13 cellular contexts compared by ENCODE assay signal in genomic region chr10:80165173-80165572, GRCh38. TPM values are rescaled to one million over a fixed set of nuclear protein-coding genes. Genes with fewer than 3 reads are reported as not detected.
DNase-seq lines count a peak whose midpoint lies in the region; ATAC-seq and TF ChIP-seq lines count a peak whose summit lies in the region.
"Had no signal": no experiment of that assay in that cellular context is flagged by ENCODE, and none has a peak within 500 bp of the region (broad histone marks: within the 10 kb centered on the region; RNA-seq: fewer than 3 reads in every experiment).

No MANE protein-coding gene starts in this region.

- H3K4me2 ChIP-seq in BLaER1 treated with 17β-estradiol and CSF1 and Interleukin-3, amounts not matched to agents 10 nM and 100 nM: peak overlapping the region in 10 of 11 experiments; percentile 66 to 93 (median 82); a peak in 19 of 22 replicates
- H3K4me2 ChIP-seq: KMS-11 had no signal

- H4K20me1 ChIP-seq in BLaER1 treated with 17β-estradiol and CSF1 and Interleukin-3, amounts not matched to agents 10 nM and 100 nM: peaks cover 0 to 55% (median 38%) of the 10 kb centered on the region in 11 experiments; a peak in 16 of 22 replicates

- CTCF ChIA-PET in Panc1 (lab: Charles Lee): no interaction called here

- WGBS in sigmoid colon, 2 donors: 91 to 95% methylated on average over 7 of the region's 7 CpGs

- H3K9me3 ChIP-seq in BLaER1 treated with 17β-estradiol and CSF1 and Interleukin-3, amounts not matched to agents 10 nM and 100 nM (replicated peaks in 1 of 11): no peaks in the 10 kb centered on the region
- no peaks in the 10 kb centered on the region for H3K9me3 ChIP-seq in Panc1 (ENCODE audit: control insufficient read depth, insufficient read depth, low read depth, low read length)
- H3K9me3 ChIP-seq in sigmoid colon: no peaks in the 10 kb centered on the region

- TF ChIP-seq POLR2A in sigmoid colon (IDR thresholded peaks at IDR 0.05): no peak

- TF ChIP-seq CTCF in Panc1 (IDR thresholded peaks at IDR 0.05): no peak
- TF ChIP-seq CTCF in sigmoid colon (IDR thresholded peaks at IDR 0.05): no peak

- no peaks in the 10 kb centered on the region for H3K27me3 Mint-ChIP-seq in T-helper 2 cell treated with Interferon-gamma antibody and Interleukin-4, amounts not matched to agents 5 μg/mL and 100 μg/mL, for 36 hours (ENCODE audit: low read depth)

- peaks cover 45 to 100% (median 71%) of the 10 kb centered on the region in 10 experiments for H3K4me1 ChIP-seq in BLaER1 treated with 17β-estradiol and CSF1 and Interleukin-3, amounts not matched to agents 10 nM and 100 nM
- H3K4me1 ChIP-seq in Panc1 (ENCODE audit: control insufficient read depth, insufficient read depth, low read length) (peaks cover 11% of the 10 kb centered on the region), sigmoid colon (peaks cover 0 to 54% (median 38%) of the 10 kb centered on the region in 4 donors)

- peak overlapping the region in 7 of 11 experiments; percentile 30 to 79 (median 70); a peak in 13 of 22 replicates for H3K9ac ChIP-seq in BLaER1 treated with 17β-estradiol and CSF1 and Interleukin-3, amounts not matched to agents 10 nM and 100 nM
- H3K9ac ChIP-seq: KMS-11 had no signal

- peak; percentile 70 for ATAC-seq in Panc1
- peak; percentile 82 for ATAC-seq in esophagus mucosa
- ATAC-seq in HG03108 (IDR thresholded peaks at IDR 0.05; ENCODE audit: unreplicated experiment): no peak

- no peak overlapping the region for H3K4me3 Mint-ChIP-seq in T-helper 2 cell treated with Interferon-gamma antibody and Interleukin-4, amounts not matched to agents 5 μg/mL and 100 μg/mL, for 36 hours

- no TSS peak for BruUV-seq in Panc1 (replicated peaks; lab: Mats Ljungman, UMichigan)

- in situ Hi-C loops in Panc1 (cut with HindIII; ENCODE audit: low pct_unique_long_range_greater_than_20kb, low sequenced_read_pairs): no loop called here

- H3K36me3 ChIP-seq in BLaER1 treated with 17β-estradiol and CSF1 and Interleukin-3, amounts not matched to agents 10 nM and 100 nM: peaks cover 35 to 80% (median 69%) of the 10 kb centered on the region in 11 experiments; a peak in 21 of 22 replicates
- H3K36me3 ChIP-seq in Panc1 (ENCODE audit: control insufficient read depth, insufficient read depth, low read length): no peaks in the 10 kb centered on the region
- peaks cover 0 to 76% (median 37%) of the 10 kb centered on the region in 4 donors for H3K36me3 ChIP-seq in sigmoid colon

- no peaks in the 10 kb centered on the region for H3K9me3 Mint-ChIP-seq in T-helper 2 cell treated with Interferon-gamma antibody and Interleukin-4, amounts not matched to agents 5 μg/mL and 100 μg/mL, for 36 hours

- H3K4me1 Mint-ChIP-seq in T-helper 2 cell treated with Interferon-gamma antibody and Interleukin-4, amounts not matched to agents 5 μg/mL and 100 μg/mL, for 36 hours (ENCODE audit: low read depth): peaks cover 5% of the 10 kb centered on the region

- H3K36me3 Mint-ChIP-seq in T-helper 2 cell treated with Interferon-gamma antibody and Interleukin-4, amounts not matched to agents 5 μg/mL and 100 μg/mL, for 36 hours (ENCODE audit: low read depth): peaks cover 52% of the 10 kb centered on the region

- DNase-seq in Panc1 (ENCODE audit: low read depth, low spot score) (no peak), sigmoid colon (peak; percentile 59), hypothalamus (lab: John Stamatoyannopoulos, UW) (no peak), NCI-H1436 (lab: John Stamatoyannopoulos, UW) (no peak)
- no peak for DNase-seq in T-helper 2 cell treated with Interferon-gamma antibody and Interleukin-4, amounts not matched to agents 5 μg/mL and 100 μg/mL, for 36 hours (ENCODE audit: low spot score)
- DNase-seq: activated gamma-delta T cell, GDM1, NCI-H748 treated with DMSO at 0.1 percent for 48 hours had no signal

- POLR2A ChIA-PET in Panc1 (lab: Charles Lee): no interaction called here

- H3K4me3 ChIP-seq in BLaER1 treated with 17β-estradiol and CSF1 and Interleukin-3, amounts not matched to agents 10 nM and 100 nM: no peak overlapping the region; a peak in 1 of 20 replicates
- H3K4me3 ChIP-seq in Panc1 (ENCODE audit: low read depth in 2 of 2, low read length in 2 of 2) (no peak overlapping the region), sigmoid colon (no peak overlapping the region)

- no peak for TF ChIP-seq EP300 in sigmoid colon (IDR thresholded peaks at IDR 0.05)

- peak overlapping the region; percentile 62 to 93 (median 87) for H3K27ac ChIP-seq in BLaER1 treated with 17β-estradiol and CSF1 and Interleukin-3, amounts not matched to agents 10 nM and 100 nM
- H3K27ac ChIP-seq in Panc1 (ENCODE audit: low read length): no peak overlapping the region
- peak overlapping the region in 3 of 4 donors; percentile 23 to 69 (median 35) for H3K27ac ChIP-seq in sigmoid colon
- H3K27ac ChIP-seq: KMS-11 had no signal

- H3K27me3 ChIP-seq in BLaER1 treated with 17β-estradiol and CSF1 and Interleukin-3, amounts not matched to agents 10 nM and 100 nM: no peaks in the 10 kb centered on the region
- no peaks in the 10 kb centered on the region for H3K27me3 ChIP-seq in Panc1 (ENCODE audit: control insufficient read depth, insufficient read depth, low read length)
- H3K27me3 ChIP-seq in sigmoid colon: no peaks in the 10 kb centered on the region

- no peak overlapping the region for H3K27ac Mint-ChIP-seq in T-helper 2 cell treated with Interferon-gamma antibody and Interleukin-4, amounts not matched to agents 5 μg/mL and 100 μg/mL, for 36 hours

- intact Hi-C loops in Panc1 (cut with micrococcal nuclease; ENCODE audit: unreplicated experiment) (loop anchor here (5.0 kb wide), 1 partner anchor 42 kb away; the partner anchor contains the start of gene ANXA11), sigmoid colon (cut with DNase I) (no loop called here)

RNA-seq across cellular contexts. Expression of gene PLAC9, which starts 32.6 kb away (rescaled TPM):
- not detected for total RNA-seq in Panc1 (2021; ENCODE audit: unreplicated experiment)
- 0.91 TPM for polyA plus RNA-seq in Panc1 (2012; ENCODE audit: insufficient read length)
- total RNA-seq in esophagus mucosa: 5.0 TPM
- 10 to 100 TPM in 2 of 4 donors, 1 to 10 TPM in 2; 5.1 to 20.8 (median 13.6) TPM for total RNA-seq in sigmoid colon
- polyA plus RNA-seq in sigmoid colon: 10 to 100 TPM in 1 of 3 donors, 1 to 10 TPM in 2; 1.2 to 23.4 (median 6.9) TPM
- total RNA-seq: mononuclear cell had no signal

RNA-seq across cellular contexts. Expression of gene ANXA11, which starts 40.2 kb away (rescaled TPM):
- total RNA-seq in Panc1 (2021; ENCODE audit: unreplicated experiment) (241 TPM), esophagus mucosa (261 TPM), sigmoid colon (100 to 1,000 TPM in 1 of 4 donors, 10 to 100 TPM in 3; 63.2 to 109 (median 75.7) TPM)
- polyA plus RNA-seq in Panc1 (2012; ENCODE audit: insufficient read length): 310 TPM
- 100 to 1,000 TPM; 170 to 323 (median 199) TPM for polyA plus RNA-seq in sigmoid colon
